In genomic region chr4:124710911-124711310, GRCh38 we compare ENCODE assay signal across 9 cellular contexts. TPM values are rescaled to one million over a fixed set of nuclear protein-coding genes. Genes with fewer than 3 reads are reported as not detected.
DNase-seq lines count a peak whose midpoint lies in the region; ATAC-seq and TF ChIP-seq lines count a peak whose summit lies in the region.
"Had no signal": no experiment of that assay in that cellular context is flagged by ENCODE, and none has a peak within 500 bp of the region (broad histone marks: within the 10 kb centered on the region; RNA-seq: fewer than 3 reads in every experiment).

No MANE protein-coding gene starts in this region.

- H3K27me3 Mint-ChIP-seq in endodermal cell (ENCODE audit: insufficient read depth) (no peaks in the 10 kb centered on the region), neural progenitor cell (ENCODE audit: insufficient read depth, low read depth) (no peaks in the 10 kb centered on the region)

- no peak for ATAC-seq in HG03432 (IDR thresholded peaks at IDR 0.05; ENCODE audit: unreplicated experiment)
- ATAC-seq in HG03442 (IDR thresholded peaks at IDR 0.05; ENCODE audit: unreplicated experiment) = no peak

- H3K27ac ChIP-seq in BLaER1 treated with 17β-estradiol and CSF1 and Interleukin-3, amounts not matched to agents 10 nM and 100 nM = peak overlapping the region; percentile 91 to 100 (median 93); a peak in 20 of 22 replicates
- no peak overlapping the region for H3K27ac ChIP-seq in endodermal cell (ENCODE audit: low read depth, low read length)
- no peak overlapping the region for H3K27ac ChIP-seq in neural progenitor cell

- peaks cover 14 to 54% (median 40%) of the 10 kb centered on the region in 11 experiments; a peak in 20 of 22 replicates for H4K20me1 ChIP-seq in BLaER1 treated with 17β-estradiol and CSF1 and Interleukin-3, amounts not matched to agents 10 nM and 100 nM
- H4K20me1 ChIP-seq in neural progenitor cell (ENCODE audit: low read depth) = peaks cover 47% of the 10 kb centered on the region

- WGBS in endodermal cell (ENCODE audit: insufficient coverage in 1 of 2, insufficient read length in 1 of 2), 2 experiments = 65 to 75% methylated on average over 5 of the region's 5 CpGs

- H3K79me2 ChIP-seq in neural progenitor cell (ENCODE audit: low read depth) = peaks cover 63% of the 10 kb centered on the region

- H3K4me3 ChIP-seq in BLaER1 treated with 17β-estradiol and CSF1 and Interleukin-3, amounts not matched to agents 10 nM and 100 nM = peak overlapping the region; percentile 79 to 97 (median 90)
- H3K4me3 ChIP-seq in endodermal cell (ENCODE audit: low read length) (peak overlapping the region; percentile 92), neural progenitor cell (peak overlapping the region; percentile 59)

- H3K9me3 Mint-ChIP-seq in endodermal cell (no peaks in the 10 kb centered on the region), neural progenitor cell (no peaks in the 10 kb centered on the region)

- no peaks in the 10 kb centered on the region; a peak in 1 of 22 replicates for H3K9me3 ChIP-seq in BLaER1 treated with 17β-estradiol and CSF1 and Interleukin-3, amounts not matched to agents 10 nM and 100 nM (replicated peaks in 1 of 11)
- H3K9me3 ChIP-seq in endodermal cell (ENCODE audit: control insufficient read depth, low read length) (no peaks in the 10 kb centered on the region), neural progenitor cell (ENCODE audit: low read depth) (no peaks in the 10 kb centered on the region)

- H2AFZ ChIP-seq in neural progenitor cell (replicated peaks) = no peak overlapping the region

- H3K27ac Mint-ChIP-seq in endodermal cell (no peak overlapping the region), neural progenitor cell (no peak overlapping the region)

- no peak for TF ChIP-seq CTCF in endodermal cell (conservative IDR thresholded peaks at IDR 0.05)
- no peak for TF ChIP-seq CTCF in neural progenitor cell (IDR thresholded peaks at IDR 0.05)

- peaks cover 24% of the 10 kb centered on the region for H3F3A ChIP-seq in neural progenitor cell (ENCODE audit: low read depth)

- peaks cover 18% of the 10 kb centered on the region for H3K36me3 Mint-ChIP-seq in endodermal cell (ENCODE audit: low read depth)
- peaks cover 17% of the 10 kb centered on the region for H3K36me3 Mint-ChIP-seq in neural progenitor cell

- peaks cover 0 to 32% (median 16%) of the 10 kb centered on the region in 11 experiments; a peak in 17 of 22 replicates for H3K36me3 ChIP-seq in BLaER1 treated with 17β-estradiol and CSF1 and Interleukin-3, amounts not matched to agents 10 nM and 100 nM
- H3K36me3 ChIP-seq in endodermal cell (ENCODE audit: control insufficient read depth, insufficient read depth, low read length) (peaks cover 33% of the 10 kb centered on the region), neural progenitor cell (peaks cover 5% of the 10 kb centered on the region)

- H3K4me2 ChIP-seq in BLaER1 treated with 17β-estradiol and CSF1 and Interleukin-3, amounts not matched to agents 10 nM and 100 nM = peak overlapping the region; percentile 85 to 95 (median 92)
- peak overlapping the region; percentile 91 for H3K4me2 ChIP-seq in neural progenitor cell

- H3K9ac ChIP-seq in BLaER1 treated with 17β-estradiol and CSF1 and Interleukin-3, amounts not matched to agents 10 nM and 100 nM = peak overlapping the region; percentile 89 to 99 (median 97)
- H3K9ac ChIP-seq in endodermal cell (ENCODE audit: extremely low read depth, low read length, poor library complexity, severe bottlenecking) (peak overlapping the region; percentile 61), neural progenitor cell (peak overlapping the region; percentile 61)

- H3K4me1 ChIP-seq in BLaER1 treated with 17β-estradiol and CSF1 and Interleukin-3, amounts not matched to agents 10 nM and 100 nM = peaks cover 35 to 52% (median 43%) of the 10 kb centered on the region in 10 experiments
- H3K4me1 ChIP-seq in endodermal cell (ENCODE audit: control insufficient read depth, insufficient read depth, low read length) = no peaks in the 10 kb centered on the region
- peaks cover 40% of the 10 kb centered on the region for H3K4me1 ChIP-seq in neural progenitor cell

- H3K27me3 ChIP-seq in BLaER1 treated with 17β-estradiol and CSF1 and Interleukin-3, amounts not matched to agents 10 nM and 100 nM = no peaks in the 10 kb centered on the region
- H3K27me3 ChIP-seq in endodermal cell (ENCODE audit: control insufficient read depth, insufficient read depth, low read length, poor library complexity, severe bottlenecking) (no peaks in the 10 kb centered on the region), neural progenitor cell (no peaks in the 10 kb centered on the region)

- DNase-seq in NCI-H1105 (lab: John Stamatoyannopoulos, UW) (peak; percentile 2), endodermal cell (no peak), neural progenitor cell (ENCODE audit: low spot score) (no peak), NCI-H510A (lab: John Stamatoyannopoulos, UW) (no peak), D341Med (ENCODE audit: low spot score) (no peak)
- DNase-seq: T-helper 9 cell had no signal

- no peak overlapping the region for H3K4me3 Mint-ChIP-seq in endodermal cell
- H3K4me3 Mint-ChIP-seq in neural progenitor cell = no peak overlapping the region

- H3K4me1 Mint-ChIP-seq in endodermal cell (peaks cover 25% of the 10 kb centered on the region), neural progenitor cell (peaks cover 17% of the 10 kb centered on the region)

RNA-seq across cellular contexts. Expression of gene ANKRD50, which starts 1.6 kb away (rescaled TPM):
- total RNA-seq in endodermal cell (10 to 100 TPM; 21.1 to 23.1 TPM), neural progenitor cell (ENCODE audit: low replicate concordance) (33.8 and 47.5 TPM in 2 replicates)
- polyA plus RNA-seq in endodermal cell (2013, experiment 1 of 2) = 28.6 TPM
- polyA plus RNA-seq in endodermal cell (2013, experiment 2 of 2) = 31.0 TPM

Comparison
In these comparisons a context has a peak if more than half of its experiments do, and no peak if none do; other contexts are left out.
1. H3K27ac ChIP-seq: peak in BLaER1 treated with 17β-estradiol and CSF1 and Interleukin-3, amounts not matched to agents 10 nM and 100 nM (11 of 11); none in endodermal cell (single experiment) and neural progenitor cell (single experiment).
2. Peak in every context shown above with its lines, with median percentiles within 50 percentile points of each other: H3K4me3 ChIP-seq and H3K9ac ChIP-seq.